In the genomic region with DNA sequence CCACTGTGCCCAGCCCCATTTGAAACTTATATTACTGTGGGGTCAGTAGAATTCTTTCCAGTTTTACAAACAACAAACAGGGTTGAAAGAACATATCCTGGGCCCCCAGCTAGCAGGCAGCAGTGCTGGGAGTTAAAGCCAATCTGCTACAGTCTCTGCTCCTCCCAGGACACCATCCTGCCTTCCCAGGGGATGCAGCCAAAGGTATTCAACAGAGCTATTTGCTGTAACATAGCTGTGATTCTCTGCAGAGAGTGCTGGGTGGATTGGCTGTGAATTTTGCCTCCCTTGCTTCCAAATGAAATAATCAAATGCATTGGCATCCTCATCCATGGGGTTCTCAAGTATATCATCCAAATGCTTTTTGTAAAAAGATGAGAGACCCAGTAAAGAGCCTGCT, we compare ENCODE assay signal across 22 cellular contexts.
DNase-seq lines count a peak whose midpoint lies in the region; ATAC-seq, FAIRE-seq and TF ChIP-seq lines count a peak whose summit lies in the region.
"Had no signal": no experiment of that assay in that cellular context is flagged by ENCODE, and none has a peak within 500 bp of the region (broad histone marks: within the 10 kb centered on the region; RNA-seq: fewer than 3 reads in every experiment).

No MANE protein-coding gene starts in this region.

- no peaks in the 10 kb centered on the region for H3K4me1 Mint-ChIP-seq in activated CD8-positive, alpha-beta memory T cell treated with anti-CD3 and anti-CD28 coated beads, Interleukin-2, amount 10 ng/mL, durations not matched to agents 7 days and 5 days
- no peaks in the 10 kb centered on the region for H3K4me1 Mint-ChIP-seq in osteocyte (ENCODE audit: unreplicated experiment)

- no peak overlapping the region for H3K14ac ChIP-seq in H1 (ENCODE audit: insufficient read length)

- H3K27ac Mint-ChIP-seq in activated CD8-positive, alpha-beta memory T cell treated with anti-CD3 and anti-CD28 coated beads, Interleukin-2, amount 10 ng/mL, durations not matched to agents 7 days and 5 days, result no peak overlapping the region
- H3K27ac Mint-ChIP-seq in osteocyte (ENCODE audit: unreplicated experiment), result no peak overlapping the region

- H3K79me1 ChIP-seq in H1 (ENCODE audit: low read depth, low read length), result no peaks in the 10 kb centered on the region

- peak overlapping the region; percentile 46 to 61 for H3K4me2 ChIP-seq in H1 (ENCODE audit: insufficient read depth in 1 of 2, low read depth in 2 of 2, low read length in 2 of 2)

- H3K9ac ChIP-seq in H1 (replicated peaks in 1 of 4; ENCODE audit: extremely low read depth in 1 of 4, low read depth in 3 of 4, low read length in 3 of 4) (peak overlapping the region in 2 of 4 experiments; percentile 7 to 20; a peak in 2 of 7 replicates), iPS-18a (ENCODE audit: low read length) (peak overlapping the region; percentile 67)

- peak; percentile 45 to 65; a peak in 2 of 3 replicates for TF ChIP-seq POLR2A in H1 (IDR thresholded peaks at IDR 0.05; ENCODE audit: control extremely low read depth in 1 of 2, low read depth in 2 of 2, low read length in 2 of 2)

- no peak for ATAC-seq in activated CD8-positive, alpha-beta memory T cell treated with anti-CD3 and anti-CD28 coated beads, Interleukin-2, amount 10 ng/mL, durations not matched to agents 7 days and 5 days
- no peak for ATAC-seq in HG03045 (IDR thresholded peaks at IDR 0.05; ENCODE audit: unreplicated experiment)
- ATAC-seq: PC-3, SK-N-SH treated with all-trans-retinoic acid at 6 μM for 48 hours had no signal

- peak overlapping the region; percentile 32; the same call in 1 of the 2 replicates for H3K18ac ChIP-seq in H1 (ENCODE audit: extremely low read depth, low read length)

- no peak overlapping the region for H3K56ac ChIP-seq in H1 (replicated peaks; ENCODE audit: insufficient read length, low read depth, low read length)

- POLR2A ChIA-PET in H1 (lab: Charles Lee; ENCODE audit: partially characterized antibody), result interaction anchor here (1.2 to 2.5 kb wide), 6 partner anchors 9 to 32 kb away, joined by 3 to 8 read pairs (median 5); no protein-coding TSS in a partner anchor

- H3K27ac ChIP-seq in H1 (ENCODE audit: low read depth, low read length) (peak overlapping the region; percentile 68), iPS-18a (ENCODE audit: low read length) (peak overlapping the region; percentile 89)

- H2BK120ac ChIP-seq in H1 (replicated peaks; ENCODE audit: low read depth, low read length), result peak overlapping the region; percentile 2

- no peak overlapping the region for H4K8ac ChIP-seq in H1 (ENCODE audit: extremely low read depth, insufficient read depth, low read length)

- peak in 1 of 2 experiments; percentile 19; a peak in 1 of 4 replicates for TF ChIP-seq RAD21 in H1 (IDR thresholded peaks at IDR 0.05 in 1 of 2, conservative IDR thresholded peaks at IDR 0.05 in 1 of 2; ENCODE audit: low read depth in 2 of 2, low read length in 2 of 2)

- no peaks in the 10 kb centered on the region for H3K79me2 ChIP-seq in H1 (ENCODE audit: control insufficient read depth in 1 of 2, insufficient read depth in 2 of 2, low read length in 2 of 2)

- H4K20me1 ChIP-seq in H1 (replicated peaks in 1 of 2; ENCODE audit: control insufficient read depth in 1 of 2, insufficient read depth in 2 of 2, low read length in 2 of 2), result no peaks in the 10 kb centered on the region

- H3K27me3 Mint-ChIP-seq in activated CD8-positive, alpha-beta memory T cell treated with anti-CD3 and anti-CD28 coated beads, Interleukin-2, amount 10 ng/mL, durations not matched to agents 7 days and 5 days, result peaks cover 24% of the 10 kb centered on the region
- H3K27me3 Mint-ChIP-seq in osteocyte (ENCODE audit: unreplicated experiment), result peaks cover 15% of the 10 kb centered on the region

- H4K91ac ChIP-seq in H1 (replicated peaks; ENCODE audit: insufficient read length, low read length), result peak overlapping the region; percentile 5

- no peaks in the 10 kb centered on the region for H3K36me3 Mint-ChIP-seq in activated CD8-positive, alpha-beta memory T cell treated with anti-CD3 and anti-CD28 coated beads, Interleukin-2, amount 10 ng/mL, durations not matched to agents 7 days and 5 days
- no peaks in the 10 kb centered on the region for H3K36me3 Mint-ChIP-seq in osteocyte (ENCODE audit: unreplicated experiment)

- peaks cover 0 to 3% of the 10 kb centered on the region in 2 experiments; a peak in 1 of 4 replicates for H3K9me3 ChIP-seq in H1 (ENCODE audit: insufficient read depth in 2 of 2, low read depth in 1 of 2, low read length in 1 of 2)
- H3K9me3 ChIP-seq in iPS-18a (ENCODE audit: control insufficient read depth, low read depth, low read length), result no peaks in the 10 kb centered on the region

- H3K9me3 Mint-ChIP-seq in activated CD8-positive, alpha-beta memory T cell treated with anti-CD3 and anti-CD28 coated beads, Interleukin-2, amount 10 ng/mL, durations not matched to agents 7 days and 5 days (ENCODE audit: low read depth), result no peaks in the 10 kb centered on the region
- no peaks in the 10 kb centered on the region for H3K9me3 Mint-ChIP-seq in osteocyte (ENCODE audit: unreplicated experiment)

- H2AFZ ChIP-seq in H1 (ENCODE audit: low read length), result no peak overlapping the region

- H3K23me2 ChIP-seq in H1 (ENCODE audit: low read depth, low read length), result no peaks in the 10 kb centered on the region

- H3K36me3 ChIP-seq in H1 (ENCODE audit: control insufficient read depth in 2 of 4, insufficient read depth in 4 of 4, low read length in 3 of 4) (no peaks in the 10 kb centered on the region), iPS-18a (ENCODE audit: control insufficient read depth, low read depth, low read length) (no peaks in the 10 kb centered on the region)

- H3K27me3 ChIP-seq in H1 (replicated peaks in 1 of 4; ENCODE audit: control insufficient read depth in 3 of 4, extremely low read depth in 1 of 4, insufficient read depth in 3 of 4, low read length in 3 of 4) (no peaks in the 10 kb centered on the region), iPS-18a (ENCODE audit: control insufficient read depth, insufficient read depth, low read length) (no peaks in the 10 kb centered on the region)

- peak overlapping the region; percentile 82 for H4K5ac ChIP-seq in H1 (ENCODE audit: insufficient read length, low read depth, low read length)

- CTCF ChIA-PET in activated CD8-positive, alpha-beta memory T cell treated with anti-CD3 and anti-CD28 coated beads, Interleukin-2, amount 10 ng/mL, durations not matched to agents 7 days and 5 days (lab: Charles Lee), result interaction anchor here (0.5 to 1.6 kb wide), 2 partner anchors 8 to 17 kb away, joined by 3 to 4 read pairs; no protein-coding TSS in a partner anchor
- CTCF ChIA-PET in H1 (lab: Charles Lee; ENCODE audit: partially characterized antibody), result interaction anchor here (0.7 to 1.7 kb wide), 3 partner anchors 8 to 39 kb away, joined by 4 to 5 read pairs (median 5); no protein-coding TSS in a partner anchor

- H2AK5ac ChIP-seq in H1 (ENCODE audit: low read depth, low read length), result no peak overlapping the region

- H2BK5ac ChIP-seq in H1 (ENCODE audit: low read depth, low read length), result peak overlapping the region; percentile 88

- H2BK20ac ChIP-seq in H1 (ENCODE audit: low read length), result no peak overlapping the region; the same call in 1 of the 2 replicates

- no peak overlapping the region for H3K23ac ChIP-seq in H1 (ENCODE audit: insufficient read length)

- TF ChIP-seq CTCF in H1 (IDR thresholded peaks at IDR 0.05; ENCODE audit: control extremely low read depth in 1 of 3, insufficient read depth in 1 of 3, low read depth in 1 of 3, low read length in 3 of 3) (no peak), osteocyte (IDR thresholded peaks at IDR 0.05) (no peak)

- peak overlapping the region in 1 of 4 experiments; percentile 36; a peak in 2 of 8 replicates for H3K4me3 ChIP-seq in H1 (ENCODE audit: extremely low read depth in 1 of 4, insufficient read depth in 2 of 4, low read depth in 3 of 4, low read length in 4 of 4)
- H3K4me3 ChIP-seq in iPS-18a (ENCODE audit: low read length), result peak overlapping the region; percentile 45

- peak overlapping the region; percentile 7; the same call in 1 of the 2 replicates for H2BK12ac ChIP-seq in H1 (ENCODE audit: low read depth, low read length)

- H3K4me1 ChIP-seq in H1 (replicated peaks in 1 of 4; ENCODE audit: control insufficient read depth in 3 of 4, insufficient read depth in 4 of 4, low read length in 3 of 4) (peaks cover 13 to 30% (median 24%) of the 10 kb centered on the region in 4 experiments; a peak in 6 of 7 replicates), iPS-18a (ENCODE audit: control insufficient read depth, low read depth, low read length) (peaks cover 50% of the 10 kb centered on the region)

- no peak for FAIRE-seq in H1 (lab: Jason Lieb, UNC)
- FAIRE-seq: GM12892, GM18507 had no signal

- no peak overlapping the region for H3K4me3 Mint-ChIP-seq in activated CD8-positive, alpha-beta memory T cell treated with anti-CD3 and anti-CD28 coated beads, Interleukin-2, amount 10 ng/mL, durations not matched to agents 7 days and 5 days
- H3K4me3 Mint-ChIP-seq in osteocyte (ENCODE audit: unreplicated experiment), result no peak overlapping the region

- no peak for TF ChIP-seq EP300 in H1 (IDR thresholded peaks at IDR 0.05; ENCODE audit: borderline replicate concordance in 1 of 2, low read depth in 2 of 2, low read length in 2 of 2)

- H2BK15ac ChIP-seq in H1 (ENCODE audit: low read length), result no peak overlapping the region

- peak; percentile 14 for DNase-seq in activated CD8-positive, alpha-beta memory T cell treated with anti-CD3 and anti-CD28 coated beads, Interleukin-2, amount 10 ng/mL, durations not matched to agents 7 days and 5 days
- DNase-seq in activated CD8-positive, alpha-beta memory T cell treated with anti-CD3 and anti-CD28 coated beads, Interleukin-2, amount 50 U/mL, for 48 hours, result no peak
- DNase-seq in H1 (ENCODE audit: low read depth in 1 of 2, low spot score in 2 of 2) (peak; percentile 67 to 69), osteocyte (ENCODE audit: extremely low spot score, unreplicated experiment) (peak; percentile 80), NOMO-1 treated with DMSO at 0.1 percent for 48 hours (lab: John Stamatoyannopoulos, UW; ENCODE audit: unreplicated experiment) (no peak), C1 segment of cervical spinal cord (lab: John Stamatoyannopoulos, UW) (no peak)
- DNase-seq: 8988T, COR-L47, KG1, NCI-H1417 treated with DMSO at 0.1 percent for 48 hours, NCI-H187 treated with DMSO at 0.1 percent for 48 hours, NCI-H226, NCI-H524, NCI-H82, PC-3, RPMI8226, SHP77 treated with DMSO at 0.1 percent for 48 hours had no signal

- no peak overlapping the region for H3K4ac ChIP-seq in H1 (replicated peaks; ENCODE audit: insufficient read length, low read depth, low read length)

TF ChIP-seq in H1, 55 proteins besides CTCF, POLR2A, EP300 and RAD21 (continues in another document):
- TF ChIP-seq MAX (IDR thresholded peaks at IDR 0.05), result no peak
- TF ChIP-seq RFX5 (IDR thresholded peaks at IDR 0.05; ENCODE audit: borderline replicate concordance, low read depth, low read length), result no peak
- TF ChIP-seq KDM4A (IDR thresholded peaks at IDR 0.05; ENCODE audit: low read depth, low read length, severe bottlenecking), result no peak
- TF ChIP-seq MAFK (IDR thresholded peaks at IDR 0.05; ENCODE audit: low read depth, low read length), result no peak
- TF ChIP-seq SAP30 (IDR thresholded peaks at IDR 0.05; ENCODE audit: insufficient read depth, insufficient replicate concordance, low read length), result no peak

Comparison
In these comparisons a context has a peak if more than half of its experiments do, and no peak if none do; other contexts are left out.
1. DNase-seq: peak in activated CD8-positive, alpha-beta memory T cell treated with anti-CD3 and anti-CD28 coated beads, Interleukin-2, amount 10 ng/mL, durations not matched to agents 7 days and 5 days (single experiment), H1 (2 of 2) and osteocyte (single experiment); none in activated CD8-positive, alpha-beta memory T cell treated with anti-CD3 and anti-CD28 coated beads, Interleukin-2, amount 50 U/mL, for 48 hours (single experiment), NOMO-1 treated with DMSO at 0.1 percent for 48 hours (single experiment) and C1 segment of cervical spinal cord (0 of 14).